In genomic region chr1:212162635-212163034, GRCh38 we compare ENCODE assay signal across 8 cellular contexts.
DNase-seq lines count a peak whose midpoint lies in the region; ATAC-seq and TF ChIP-seq lines count a peak whose summit lies in the region.

No MANE protein-coding gene starts in this region.

- peak overlapping the region; percentile 12 for H3K27ac Mint-ChIP-seq in activated naive CD4-positive, alpha-beta T cell treated with anti-CD3 and anti-CD28 coated beads, Interleukin-2, amount 10 ng/mL, durations not matched to agents 7 days and 5 days

- peaks cover 30% of the 10 kb centered on the region for H3K4me1 Mint-ChIP-seq in activated naive CD4-positive, alpha-beta T cell treated with anti-CD3 and anti-CD28 coated beads, Interleukin-2, amount 10 ng/mL, durations not matched to agents 7 days and 5 days

- no peaks in the 10 kb centered on the region for H3K27me3 ChIP-seq in dorsolateral prefrontal cortex

- peak; percentile 44 for ATAC-seq in GM18868 (IDR thresholded peaks at IDR 0.05; ENCODE audit: unreplicated experiment)
- peak; percentile 59 for ATAC-seq in HG03378 (IDR thresholded peaks at IDR 0.05; ENCODE audit: unreplicated experiment)

- H3K27ac ChIP-seq in caudate nucleus (ENCODE audit: low read depth, low read length) = no peak overlapping the region
- H3K27ac ChIP-seq in dorsolateral prefrontal cortex = no peak overlapping the region

- no peak for TF ChIP-seq CTCF in dorsolateral prefrontal cortex (IDR thresholded peaks at IDR 0.05 in 54 of 56, conservative IDR thresholded peaks at IDR 0.05 in 2 of 56; ENCODE audit: low read depth in 1 of 56, partially characterized antibody in 56 of 56)

- H3K4me3 ChIP-seq in dorsolateral prefrontal cortex = no peak overlapping the region

- peaks cover 2% of the 10 kb centered on the region for H3K36me3 Mint-ChIP-seq in activated naive CD4-positive, alpha-beta T cell treated with anti-CD3 and anti-CD28 coated beads, Interleukin-2, amount 10 ng/mL, durations not matched to agents 7 days and 5 days

- H3K9me3 Mint-ChIP-seq in activated naive CD4-positive, alpha-beta T cell treated with anti-CD3 and anti-CD28 coated beads, Interleukin-2, amount 10 ng/mL, durations not matched to agents 7 days and 5 days = no peaks in the 10 kb centered on the region

- CTCF ChIA-PET in activated naive CD4-positive, alpha-beta T cell treated with anti-CD3 and anti-CD28 coated beads, Interleukin-2, amount 10 ng/mL, durations not matched to agents 7 days and 5 days (lab: Charles Lee) = interaction anchor here (0.9 to 2.0 kb wide), 2 partner anchors 124 to 130 kb away, joined by 3 to 6 read pairs; no protein-coding TSS in a partner anchor

- DNase-seq in AG20443 (ENCODE audit: low spot score) (peak; percentile 27), mucosa of gallbladder (ENCODE audit: low spot score) (peak; percentile 34), caudate nucleus (lab: John Stamatoyannopoulos, UW) (no peak), dorsolateral prefrontal cortex (no peak), T-helper 9 cell (no peak)
- peak; percentile 37 for DNase-seq in activated naive CD4-positive, alpha-beta T cell treated with anti-CD3 and anti-CD28 coated beads, Interleukin-2, amount 10 ng/mL, durations not matched to agents 7 days and 5 days

- no peak overlapping the region for H3K4me3 Mint-ChIP-seq in activated naive CD4-positive, alpha-beta T cell treated with anti-CD3 and anti-CD28 coated beads, Interleukin-2, amount 10 ng/mL, durations not matched to agents 7 days and 5 days

- intact Hi-C loops in dorsolateral prefrontal cortex (cut with DNase I) = no loop called here

- no peaks in the 10 kb centered on the region for H3K27me3 Mint-ChIP-seq in activated naive CD4-positive, alpha-beta T cell treated with anti-CD3 and anti-CD28 coated beads, Interleukin-2, amount 10 ng/mL, durations not matched to agents 7 days and 5 days

Comparison
In these comparisons a context has a peak if more than half of its experiments do, and no peak if none do; other contexts are left out.
1. DNase-seq: peak in AG20443 (single experiment), activated naive CD4-positive, alpha-beta T cell treated with anti-CD3 and anti-CD28 coated beads, Interleukin-2, amount 10 ng/mL, durations not matched to agents 7 days and 5 days (single experiment) and mucosa of gallbladder (single experiment); none in caudate nucleus (0 of 61), dorsolateral prefrontal cortex (0 of 10) and T-helper 9 cell (single experiment).